ENCODE assay signal across 17 cellular contexts in the genomic region with DNA sequence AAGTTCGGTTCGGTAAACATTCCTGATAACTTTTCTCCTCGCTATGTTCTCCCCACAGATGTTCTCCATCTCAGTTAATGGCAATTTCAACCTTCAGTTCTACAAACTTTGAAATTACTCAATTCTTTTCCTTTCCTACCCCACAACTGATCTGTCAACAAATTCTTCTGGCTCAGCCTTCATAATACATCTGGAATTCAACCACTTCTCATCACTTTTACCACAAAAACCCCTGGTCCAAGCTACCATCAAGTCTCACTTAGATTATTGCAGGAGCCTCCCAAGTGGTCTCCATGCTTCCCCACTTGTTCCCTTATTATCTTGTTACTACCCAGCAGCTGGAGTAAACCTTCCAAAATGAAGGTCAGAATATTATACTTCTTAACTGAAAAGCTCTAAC.
DNase-seq lines count a peak whose midpoint lies in the region; TF ChIP-seq lines count a peak whose summit lies in the region.
"Had no signal": no experiment of that assay in that cellular context is flagged by ENCODE, and none has a peak within 500 bp of the region (broad histone marks: within the 10 kb centered on the region; RNA-seq: fewer than 3 reads in every experiment).

No MANE protein-coding gene starts in this region.

- no peaks in the 10 kb centered on the region for H3K36me3 ChIP-seq in neural progenitor cell
- H3K36me3 ChIP-seq: BLaER1 treated with 17β-estradiol and CSF1 and Interleukin-3, amounts not matched to agents 10 nM and 100 nM had no signal

- no peaks in the 10 kb centered on the region for H3K27me3 ChIP-seq in neural progenitor cell
- H3K27me3 ChIP-seq: BLaER1 treated with 17β-estradiol and CSF1 and Interleukin-3, amounts not matched to agents 10 nM and 100 nM had no signal

- H3K4me2 ChIP-seq in neural progenitor cell: no peak overlapping the region
- H3K4me2 ChIP-seq: BLaER1 treated with 17β-estradiol and CSF1 and Interleukin-3, amounts not matched to agents 10 nM and 100 nM had no signal

- no peak overlapping the region for H3K27ac ChIP-seq in neural progenitor cell
- H3K27ac ChIP-seq: BLaER1 treated with 17β-estradiol and CSF1 and Interleukin-3, amounts not matched to agents 10 nM and 100 nM had no signal

- H3K4me1 ChIP-seq in neural progenitor cell: peaks cover 17% of the 10 kb centered on the region

- H3K4me3 Mint-ChIP-seq in osteocyte (ENCODE audit: unreplicated experiment) (no peak overlapping the region), neural progenitor cell (no peak overlapping the region)
- H3K4me3 Mint-ChIP-seq: B cell; CD8-positive, alpha-beta T cell; H9 had no signal

- H3K27ac Mint-ChIP-seq in osteocyte (ENCODE audit: unreplicated experiment): peak overlapping the region; percentile 36
- H3K27ac Mint-ChIP-seq in neural progenitor cell: no peak overlapping the region
- H3K27ac Mint-ChIP-seq: B cell; CD8-positive, alpha-beta T cell had no signal

- no peaks in the 10 kb centered on the region for H3F3A ChIP-seq in neural progenitor cell (ENCODE audit: low read depth)

- H3K79me2 ChIP-seq in neural progenitor cell (ENCODE audit: low read depth): no peaks in the 10 kb centered on the region

- H3K36me3 Mint-ChIP-seq in osteocyte (ENCODE audit: unreplicated experiment) (peaks cover 29% of the 10 kb centered on the region), neural progenitor cell (peaks cover 7% of the 10 kb centered on the region)
- H3K36me3 Mint-ChIP-seq: CD8-positive, alpha-beta T cell had no signal

- H4K20me1 ChIP-seq in neural progenitor cell (ENCODE audit: low read depth): no peaks in the 10 kb centered on the region
- H4K20me1 ChIP-seq: BLaER1 treated with 17β-estradiol and CSF1 and Interleukin-3, amounts not matched to agents 10 nM and 100 nM had no signal

- H3K27me3 Mint-ChIP-seq in osteocyte (ENCODE audit: unreplicated experiment) (no peaks in the 10 kb centered on the region), neural progenitor cell (ENCODE audit: insufficient read depth, low read depth) (no peaks in the 10 kb centered on the region)
- H3K27me3 Mint-ChIP-seq: B cell had no signal

- no peak overlapping the region for H3K4me3 ChIP-seq in neural progenitor cell
- H3K4me3 ChIP-seq: BLaER1 treated with 17β-estradiol and CSF1 and Interleukin-3, amounts not matched to agents 10 nM and 100 nM had no signal

- peak; percentile 32 for DNase-seq in amniotic epithelial cell (ENCODE audit: low read depth)
- peak; percentile 25 for DNase-seq in fibroblast of peridontal ligament (ENCODE audit: extremely low read depth)
- DNase-seq in iris pigment epithelial cell (ENCODE audit: low read depth): peak; percentile 53
- DNase-seq in osteocyte (ENCODE audit: extremely low spot score, unreplicated experiment): no peak
- DNase-seq in activated CD8-positive, alpha-beta memory T cell treated with anti-CD3 and anti-CD28 coated beads for 24 hours: no peak
- DNase-seq in neural progenitor cell (ENCODE audit: low spot score): no peak
- DNase-seq in UCSD-AML1 (lab: John Stamatoyannopoulos, UW; ENCODE audit: unreplicated experiment): no peak
- DNase-seq in GM03348 (ENCODE audit: low spot score): no peak
- DNase-seq: Calu3; CD8-positive, alpha-beta T cell; DMS 273 treated with DMSO at 0.1 percent for 48 hours; DMS53; DND-41; EL; H9 had no signal

- no peak overlapping the region for H2AFZ ChIP-seq in neural progenitor cell (replicated peaks)

- H3K9me3 Mint-ChIP-seq in osteocyte (ENCODE audit: unreplicated experiment): no peaks in the 10 kb centered on the region
- H3K9me3 Mint-ChIP-seq in neural progenitor cell: no peaks in the 10 kb centered on the region
- H3K9me3 Mint-ChIP-seq: CD8-positive, alpha-beta T cell; H9 had no signal

- TF ChIP-seq CTCF in osteocyte (IDR thresholded peaks at IDR 0.05): no peak
- TF ChIP-seq CTCF in neural progenitor cell (IDR thresholded peaks at IDR 0.05): no peak

- no peak overlapping the region for H3K9ac ChIP-seq in neural progenitor cell
- H3K9ac ChIP-seq: BLaER1 treated with 17β-estradiol and CSF1 and Interleukin-3, amounts not matched to agents 10 nM and 100 nM had no signal

- no peaks in the 10 kb centered on the region for H3K9me3 ChIP-seq in neural progenitor cell (ENCODE audit: low read depth)
- H3K9me3 ChIP-seq: BLaER1 treated with 17β-estradiol and CSF1 and Interleukin-3, amounts not matched to agents 10 nM and 100 nM had no signal

- H3K4me1 Mint-ChIP-seq in osteocyte (ENCODE audit: unreplicated experiment) (peaks cover 39% of the 10 kb centered on the region), neural progenitor cell (peaks cover 9% of the 10 kb centered on the region)
- H3K4me1 Mint-ChIP-seq: B cell had no signal

Comparison
In these comparisons a context has a peak if more than half of its experiments do, and no peak if none do; other contexts are left out.
1. DNase-seq: peak in amniotic epithelial cell (single experiment), fibroblast of peridontal ligament (single experiment) and iris pigment epithelial cell (single experiment); none in osteocyte (single experiment), activated CD8-positive, alpha-beta memory T cell treated with anti-CD3 and anti-CD28 coated beads for 24 hours (single experiment), neural progenitor cell (single experiment), UCSD-AML1 (single experiment) and GM03348 (single experiment).